Comparison of ENCODE assay signal across 27 cellular contexts in the genomic region with DNA sequence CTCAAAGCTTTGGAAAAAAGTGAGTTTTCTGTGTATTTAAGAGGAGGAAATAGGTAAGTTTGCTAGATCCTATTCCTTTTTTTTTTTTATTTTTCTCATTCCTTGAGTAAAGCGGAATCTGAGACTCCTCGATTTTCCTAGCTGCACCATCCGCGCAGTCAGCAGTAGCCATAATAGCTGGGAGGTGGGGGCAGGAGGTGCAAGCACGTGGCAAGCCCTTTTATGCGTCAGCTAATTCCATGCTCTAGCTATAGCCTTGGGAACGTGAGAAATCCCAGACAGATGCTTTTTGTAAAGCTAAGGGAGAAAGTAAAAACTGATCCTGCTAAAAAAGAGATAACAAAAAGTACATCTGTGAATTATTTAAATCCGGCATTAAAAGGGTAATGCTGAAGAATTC.
"Had no signal": no experiment of that assay in that cellular context is flagged by ENCODE, and none has a peak within 500 bp of the region (broad histone marks: within the 10 kb centered on the region; RNA-seq: fewer than 3 reads in every experiment).

No MANE protein-coding gene starts in this region.

- H3K9me3 ChIP-seq: Peyer's patch, SJCRH30 had no signal

- H3K27ac ChIP-seq: brain microvascular endothelial cell, cardiac muscle cell, Peyer's patch, RWPE1, SJCRH30 had no signal

- H3K36me3 ChIP-seq: brain microvascular endothelial cell, cardiac muscle cell, Peyer's patch, SJCRH30 had no signal

- DNase-seq: activated B cell treated with CpG ODN at 0.5 μM for 24 hours; activated CD4-positive, alpha-beta T cell treated with anti-CD3 and anti-CD28 coated beads for 1 hour; activated CD4-positive, alpha-beta T cell treated with anti-CD3 and anti-CD28 coated beads, Interleukin-2, amount 10 ng/mL, durations not matched to agents 24 days and 14 days; activated CD4-positive, alpha-beta T cell treated with anti-CD3 and anti-CD28 coated beads, Interleukin-2, amount 50 U/mL, for 48 hours; activated CD8-positive, alpha-beta memory T cell treated with anti-CD3 and anti-CD28 coated beads, Interleukin-2, amount 10 ng/mL, durations not matched to agents 7 days and 5 days; activated effector memory CD4-positive, alpha-beta T cell treated with anti-CD3 and anti-CD28 coated beads, Interleukin-2, amount 50 U/mL, for 16 hours; activated naive CD4-positive, alpha-beta T cell treated with Interleukin-2 at 50 U/mL for 16 hours; activated naive CD8-positive, alpha-beta T cell treated with anti-CD3 and anti-CD28 coated beads, Interleukin-2, amount 50 U/mL, for 24 hours; activated T-cell treated with anti-CD3 and anti-CD28 coated beads, Interleukin-2, amount 50 U/mL, for 24 hours; brain microvascular endothelial cell; Karpas-422; MM.1S; NCI-H1105; NCI-H1436; NCI-H1694 treated with DMSO at 0.1 percent for 48 hours; NCI-H2029 treated with DMSO at 0.1 percent for 48 hours; NCI-H345; NCI-H510A; NCI-H526 treated with DMSO at 0.1 percent for 48 hours; Peyer's patch; Right ventricle myocardium superior; SJCRH30; T-helper 17 cell; T-helper 9 cell had no signal

- H3K4me3 ChIP-seq: cardiac muscle cell, Peyer's patch, SJCRH30 had no signal

- H3K4me1 ChIP-seq: Peyer's patch, SJCRH30 had no signal

- ATAC-seq: activated CD8-positive, alpha-beta memory T cell treated with anti-CD3 and anti-CD28 coated beads, Interleukin-2, amount 10 ng/mL, durations not matched to agents 7 days and 5 days; activated naive CD4-positive, alpha-beta T cell treated with anti-CD3 and anti-CD28 coated beads, Interleukin-2, amount 50 U/mL, for 72 hours; activated naive CD8-positive, alpha-beta T cell treated with anti-CD3 and anti-CD28 coated beads, Interleukin-2, amount 50 U/mL, for 24 hours; T-helper 17 cell had no signal

- H3K27me3 ChIP-seq: brain microvascular endothelial cell, cardiac muscle cell, Peyer's patch had no signal
